ENCODE assay signal across 9 cellular contexts in the genomic region with DNA sequence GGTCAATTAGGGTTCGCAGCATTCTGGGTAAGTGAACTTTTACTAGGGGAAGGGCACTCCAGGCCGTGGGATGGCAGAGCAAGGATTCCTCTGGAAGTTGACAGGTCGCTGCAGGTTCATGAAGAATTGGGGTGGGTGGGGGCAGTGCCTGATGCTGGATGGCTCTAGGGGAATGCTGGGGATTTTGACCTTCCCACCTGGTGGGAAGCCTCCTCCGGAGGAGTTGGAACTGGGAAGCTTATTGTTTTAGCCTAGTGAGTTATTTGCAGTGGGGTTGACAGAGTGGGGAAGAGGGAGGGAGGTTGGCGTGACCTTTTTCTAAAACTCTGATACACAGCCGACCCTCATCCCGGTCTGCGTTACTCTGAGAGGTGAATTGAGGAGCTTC. TPM values are rescaled to one million over a fixed set of nuclear protein-coding genes. Genes with fewer than 3 reads are reported as not detected.
DNase-seq lines count a peak whose midpoint lies in the region; ATAC-seq, FAIRE-seq and TF ChIP-seq lines count a peak whose summit lies in the region.
"Had no signal": no experiment of that assay in that cellular context is flagged by ENCODE, and none has a peak within 500 bp of the region (broad histone marks: within the 10 kb centered on the region; RNA-seq: fewer than 3 reads in every experiment).

No MANE protein-coding gene starts in this region.

- H3K4me1 ChIP-seq in kidney (ENCODE audit: control insufficient read depth in 1 of 2, insufficient read depth in 1 of 2, low read depth in 1 of 2, low read length in 2 of 2) (peaks cover 0 to 2% of the 10 kb centered on the region in 2 donors), smooth muscle cell (ENCODE audit: low read depth) (peaks cover 16% of the 10 kb centered on the region)

- H3K27me3 ChIP-seq in smooth muscle cell (ENCODE audit: low read depth) = peaks cover 7% of the 10 kb centered on the region

- in situ Hi-C loops in GM13976 (cut with MboI; ENCODE audit: low sequenced_read_pairs, unreplicated experiment) = no loop called here

- H3K27ac Mint-ChIP-seq in activated naive CD8-positive, alpha-beta T cell treated with anti-CD3 and anti-CD28 coated beads for 36 hours = no peak overlapping the region

- H3K9me3 Mint-ChIP-seq in activated naive CD8-positive, alpha-beta T cell treated with anti-CD3 and anti-CD28 coated beads for 36 hours = no peaks in the 10 kb centered on the region

- peaks cover 4% of the 10 kb centered on the region for H3K4me1 Mint-ChIP-seq in activated naive CD8-positive, alpha-beta T cell treated with anti-CD3 and anti-CD28 coated beads for 36 hours

- H3F3A ChIP-seq in smooth muscle cell (ENCODE audit: low read depth) = no peaks in the 10 kb centered on the region

- H3K9me3 ChIP-seq in kidney (ENCODE audit: control insufficient read depth in 1 of 2, low read length in 2 of 2) (no peaks in the 10 kb centered on the region), smooth muscle cell (replicated peaks; ENCODE audit: low read depth) (no peaks in the 10 kb centered on the region)

- no peaks in the 10 kb centered on the region for H4K20me1 ChIP-seq in smooth muscle cell (ENCODE audit: low read depth)

- WGBS in smooth muscle cell (ENCODE audit: low lambda C conversion rate) = 55% methylated on average over 8 of the region's 8 CpGs

- H3K4me3 ChIP-seq in HFF-Myc (replicated peaks; ENCODE audit: low read depth, low read length) (0 out of 2 replicates have a peak overlapping the region, but pooled peaks have one; percentile 15), kidney (ENCODE audit: low read length in 2 of 2) (peak overlapping the region; percentile 58 to 72), smooth muscle cell (peak overlapping the region; percentile 72)

- H2AFZ ChIP-seq in smooth muscle cell (ENCODE audit: low read depth) = peak overlapping the region; percentile 95

- ATAC-seq in GM18867 (IDR thresholded peaks at IDR 0.05; ENCODE audit: unreplicated experiment) = no peak

- no peak overlapping the region for H3K27ac ChIP-seq in kidney (ENCODE audit: low read depth in 2 of 2, low read length in 2 of 2)
- H3K27ac ChIP-seq in smooth muscle cell (ENCODE audit: low read depth) = no peak overlapping the region

- H3K36me3 ChIP-seq in kidney (ENCODE audit: control insufficient read depth in 1 of 2, insufficient read depth in 2 of 2, low read length in 2 of 2) = no peaks in the 10 kb centered on the region
- H3K36me3 ChIP-seq in smooth muscle cell (ENCODE audit: low read depth) = no peaks in the 10 kb centered on the region

- no peaks in the 10 kb centered on the region for H3K79me2 ChIP-seq in smooth muscle cell (ENCODE audit: low read depth)

- peak overlapping the region; percentile 92 for H3K4me2 ChIP-seq in smooth muscle cell

- H3K36me3 Mint-ChIP-seq in activated naive CD8-positive, alpha-beta T cell treated with anti-CD3 and anti-CD28 coated beads for 36 hours = no peaks in the 10 kb centered on the region

- no peak for FAIRE-seq in kidney (lab: Jason Lieb, UNC)

- intact Hi-C loops in kidney (cut with DNase I) = no loop called here

- DNase-seq in HFF-Myc (ENCODE audit: extremely low read depth, low read depth) = no peak
- DNase-seq in activated naive CD8-positive, alpha-beta T cell treated with anti-CD3 and anti-CD28 coated beads for 36 hours = no peak
- DNase-seq in kidney = no peak
- no peak for DNase-seq in smooth muscle cell (lab: John Stamatoyannopoulos, UW; ENCODE audit: unreplicated experiment)
- no peak for DNase-seq in central memory CD4-positive, alpha-beta T cell
- DNase-seq in GOT3 (lab: John Stamatoyannopoulos, UW) = no peak
- DNase-seq in GM13976 (ENCODE audit: low spot score) = no peak

- peak overlapping the region; percentile 65 for H3K4me3 Mint-ChIP-seq in activated naive CD8-positive, alpha-beta T cell treated with anti-CD3 and anti-CD28 coated beads for 36 hours

- H3K27me3 Mint-ChIP-seq in activated naive CD8-positive, alpha-beta T cell treated with anti-CD3 and anti-CD28 coated beads for 36 hours = peaks cover 46% of the 10 kb centered on the region

- no peak overlapping the region for H3K9ac ChIP-seq in kidney (ENCODE audit: low read length in 2 of 2)
- H3K9ac ChIP-seq in smooth muscle cell (ENCODE audit: low read depth) = no peak overlapping the region

- TF ChIP-seq CTCF in HFF-Myc (IDR thresholded peaks at IDR 0.05; ENCODE audit: low read depth, low read length, missing control alignments) = no peak
- TF ChIP-seq CTCF in kidney (IDR thresholded peaks at IDR 0.05; ENCODE audit: borderline replicate concordance, extremely low read depth, insufficient read depth) = no peak
- no peak for TF ChIP-seq CTCF in smooth muscle cell (IDR thresholded peaks at IDR 0.05; ENCODE audit: borderline replicate concordance, insufficient read depth, poor library complexity, severe bottlenecking)
- TF ChIP-seq CTCF in GM13976 (IDR thresholded peaks at IDR 0.05; ENCODE audit: borderline replicate concordance, control extremely low read depth, extremely low read depth, insufficient read depth, missing control alignments) = no peak

RNA-seq across cellular contexts. Expression of a gene that starts 0.6 kb away (rescaled TPM):
- under 1 TPM; 0.23 to 0.40 TPM for total RNA-seq in activated naive CD8-positive, alpha-beta T cell treated with anti-CD3 and anti-CD28 coated beads for 36 hours
- total RNA-seq in kidney (3.8 TPM), smooth muscle cell (0.49 and 0.54 TPM in 2 replicates)
- polyA plus RNA-seq in kidney (ENCODE audit: insufficient read depth, low read depth, low replicate concordance) (1.1 TPM), smooth muscle cell (0.38 and 0.46 TPM in 2 replicates)

RNA-seq across cellular contexts. Expression of a gene that starts 31.1 kb away (rescaled TPM):
- total RNA-seq in activated naive CD8-positive, alpha-beta T cell treated with anti-CD3 and anti-CD28 coated beads for 36 hours = 10 to 100 TPM; 20.3 to 25.0 TPM
- total RNA-seq in kidney (26.8 TPM), smooth muscle cell (21.3 and 41.3 TPM in 2 replicates)
- polyA plus RNA-seq in kidney (ENCODE audit: insufficient read depth, low read depth, low replicate concordance) (21.2 TPM), smooth muscle cell (50.1 and 54.4 TPM in 2 replicates)

RNA-seq across cellular contexts. Expression of a gene that starts 33.8 kb away (rescaled TPM):
- total RNA-seq in activated naive CD8-positive, alpha-beta T cell treated with anti-CD3 and anti-CD28 coated beads for 36 hours = 100 to 1,000 TPM; 103 to 106 TPM
- total RNA-seq in kidney (88.1 TPM), smooth muscle cell (44.5 and 69.5 TPM in 2 replicates)
- polyA plus RNA-seq in kidney (ENCODE audit: insufficient read depth, low read depth, low replicate concordance) (141 TPM), smooth muscle cell (44.7 and 61.5 TPM in 2 replicates)

RNA-seq across cellular contexts. Expression of a gene that starts 47.3 kb away (rescaled TPM):
- 1 to 10 TPM in 1 of 2 experiments, under 1 TPM in 1; 0.92 to 1.2 TPM for total RNA-seq in activated naive CD8-positive, alpha-beta T cell treated with anti-CD3 and anti-CD28 coated beads for 36 hours
- 1.2 TPM for total RNA-seq in kidney
- polyA plus RNA-seq in kidney (ENCODE audit: insufficient read depth, low read depth, low replicate concordance) = 1.1 TPM
- total RNA-seq in smooth muscle cell = 0.27 and 0.45 TPM in 2 replicates
- polyA plus RNA-seq in smooth muscle cell = 0.18 and 0.70 TPM in 2 replicates
- total RNA-seq: RPMI7951 had no signal

Comparison
In these comparisons a context has a peak if more than half of its experiments do, and no peak if none do; other contexts are left out.
1. H3K4me3 ChIP-seq: peak in every context shown above with its lines; median percentile 72 in smooth muscle cell; 65 in kidney; 15 in HFF-Myc.